Comparison of ENCODE assay signal across 1 cellular context in the genomic region with DNA sequence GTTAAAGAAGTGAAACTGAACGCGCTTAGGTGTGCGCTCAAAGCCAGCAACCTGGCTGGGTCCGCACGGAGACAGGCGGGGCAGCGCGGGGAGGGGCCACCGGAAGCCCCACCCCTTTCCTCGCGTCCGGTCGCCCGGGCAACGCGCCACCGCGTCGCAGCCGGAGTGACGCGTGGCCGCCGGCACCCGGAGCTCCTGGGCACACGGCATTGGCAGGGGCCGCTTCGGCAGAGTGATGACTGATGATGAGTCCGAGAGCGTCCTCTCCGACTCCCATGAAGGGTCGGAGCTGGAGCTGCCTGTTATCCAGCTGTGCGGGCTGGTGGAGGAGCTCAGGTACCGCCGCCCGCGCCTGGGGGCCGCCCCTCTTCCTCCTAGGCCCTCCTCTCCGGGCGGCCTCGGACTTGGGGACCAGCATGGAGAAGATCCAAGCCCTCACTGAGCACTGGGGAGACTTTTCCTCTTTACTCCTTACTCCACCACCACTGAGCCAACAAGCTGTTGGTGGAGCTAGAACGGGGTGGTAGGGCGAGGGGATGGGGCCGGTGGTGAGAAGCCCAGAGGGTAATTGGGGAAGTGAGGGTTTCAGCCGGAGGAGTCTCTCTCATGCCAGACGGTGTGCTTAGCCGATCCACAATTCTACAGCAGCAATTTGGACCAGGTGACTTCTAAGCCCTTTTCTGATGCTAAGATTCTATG.
TF ChIP-seq lines count a peak whose summit lies in the region.

No MANE protein-coding gene starts in this region.

TF ChIP-seq in HepG2, 621 proteins besides CTCF, POLR2A, EP300 and RAD21 (continued from another document and continues in another):
- TF ChIP-seq, protein P1, sequence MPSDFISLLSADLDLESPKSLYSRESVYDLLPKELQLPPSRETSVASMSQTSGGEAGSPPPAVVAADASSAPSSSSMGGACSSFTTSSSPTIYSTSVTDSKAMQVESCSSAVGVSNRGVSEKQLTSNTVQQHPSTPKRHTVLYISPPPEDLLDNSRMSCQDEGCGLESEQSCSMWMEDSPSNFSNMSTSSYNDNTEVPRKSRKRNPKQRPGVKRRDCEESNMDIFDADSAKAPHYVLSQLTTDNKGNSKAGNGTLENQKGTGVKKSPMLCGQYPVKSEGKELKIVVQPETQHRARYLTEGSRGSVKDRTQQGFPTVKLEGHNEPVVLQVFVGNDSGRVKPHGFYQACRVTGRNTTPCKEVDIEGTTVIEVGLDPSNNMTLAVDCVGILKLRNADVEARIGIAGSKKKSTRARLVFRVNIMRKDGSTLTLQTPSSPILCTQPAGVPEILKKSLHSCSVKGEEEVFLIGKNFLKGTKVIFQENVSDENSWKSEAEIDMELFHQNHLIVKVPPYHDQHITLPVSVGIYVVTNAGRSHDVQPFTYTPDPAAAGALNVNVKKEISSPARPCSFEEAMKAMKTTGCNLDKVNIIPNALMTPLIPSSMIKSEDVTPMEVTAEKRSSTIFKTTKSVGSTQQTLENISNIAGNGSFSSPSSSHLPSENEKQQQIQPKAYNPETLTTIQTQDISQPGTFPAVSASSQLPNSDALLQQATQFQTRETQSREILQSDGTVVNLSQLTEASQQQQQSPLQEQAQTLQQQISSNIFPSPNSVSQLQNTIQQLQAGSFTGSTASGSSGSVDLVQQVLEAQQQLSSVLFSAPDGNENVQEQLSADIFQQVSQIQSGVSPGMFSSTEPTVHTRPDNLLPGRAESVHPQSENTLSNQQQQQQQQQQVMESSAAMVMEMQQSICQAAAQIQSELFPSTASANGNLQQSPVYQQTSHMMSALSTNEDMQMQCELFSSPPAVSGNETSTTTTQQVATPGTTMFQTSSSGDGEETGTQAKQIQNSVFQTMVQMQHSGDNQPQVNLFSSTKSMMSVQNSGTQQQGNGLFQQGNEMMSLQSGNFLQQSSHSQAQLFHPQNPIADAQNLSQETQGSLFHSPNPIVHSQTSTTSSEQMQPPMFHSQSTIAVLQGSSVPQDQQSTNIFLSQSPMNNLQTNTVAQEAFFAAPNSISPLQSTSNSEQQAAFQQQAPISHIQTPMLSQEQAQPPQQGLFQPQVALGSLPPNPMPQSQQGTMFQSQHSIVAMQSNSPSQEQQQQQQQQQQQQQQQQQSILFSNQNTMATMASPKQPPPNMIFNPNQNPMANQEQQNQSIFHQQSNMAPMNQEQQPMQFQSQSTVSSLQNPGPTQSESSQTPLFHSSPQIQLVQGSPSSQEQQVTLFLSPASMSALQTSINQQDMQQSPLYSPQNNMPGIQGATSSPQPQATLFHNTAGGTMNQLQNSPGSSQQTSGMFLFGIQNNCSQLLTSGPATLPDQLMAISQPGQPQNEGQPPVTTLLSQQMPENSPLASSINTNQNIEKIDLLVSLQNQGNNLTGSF (CRISPR knock-in tag; IDR thresholded peaks at IDR 0.05): no peak
- TF ChIP-seq ELF3 (CRISPR knock-in tag; IDR thresholded peaks at IDR 0.05): 0 out of 2 replicates have a peak, but pooled peaks have one; percentile 13
- no peak for TF ChIP-seq ARNT (IDR thresholded peaks at IDR 0.05)
- TF ChIP-seq MIER3 (CRISPR knock-in tag; IDR thresholded peaks at IDR 0.05; ENCODE audit: borderline replicate concordance): peak; percentile 64; the same call in 1 of the 2 replicates
- no peak for TF ChIP-seq AKAP8 (CRISPR knock-in tag; IDR thresholded peaks at IDR 0.05)
- TF ChIP-seq ZNF776 (CRISPR knock-in tag; IDR thresholded peaks at IDR 0.05): no peak
- TF ChIP-seq ZNF546 (CRISPR knock-in tag; conservative IDR thresholded peaks at IDR 0.05): no peak
- TF ChIP-seq, protein P2, sequence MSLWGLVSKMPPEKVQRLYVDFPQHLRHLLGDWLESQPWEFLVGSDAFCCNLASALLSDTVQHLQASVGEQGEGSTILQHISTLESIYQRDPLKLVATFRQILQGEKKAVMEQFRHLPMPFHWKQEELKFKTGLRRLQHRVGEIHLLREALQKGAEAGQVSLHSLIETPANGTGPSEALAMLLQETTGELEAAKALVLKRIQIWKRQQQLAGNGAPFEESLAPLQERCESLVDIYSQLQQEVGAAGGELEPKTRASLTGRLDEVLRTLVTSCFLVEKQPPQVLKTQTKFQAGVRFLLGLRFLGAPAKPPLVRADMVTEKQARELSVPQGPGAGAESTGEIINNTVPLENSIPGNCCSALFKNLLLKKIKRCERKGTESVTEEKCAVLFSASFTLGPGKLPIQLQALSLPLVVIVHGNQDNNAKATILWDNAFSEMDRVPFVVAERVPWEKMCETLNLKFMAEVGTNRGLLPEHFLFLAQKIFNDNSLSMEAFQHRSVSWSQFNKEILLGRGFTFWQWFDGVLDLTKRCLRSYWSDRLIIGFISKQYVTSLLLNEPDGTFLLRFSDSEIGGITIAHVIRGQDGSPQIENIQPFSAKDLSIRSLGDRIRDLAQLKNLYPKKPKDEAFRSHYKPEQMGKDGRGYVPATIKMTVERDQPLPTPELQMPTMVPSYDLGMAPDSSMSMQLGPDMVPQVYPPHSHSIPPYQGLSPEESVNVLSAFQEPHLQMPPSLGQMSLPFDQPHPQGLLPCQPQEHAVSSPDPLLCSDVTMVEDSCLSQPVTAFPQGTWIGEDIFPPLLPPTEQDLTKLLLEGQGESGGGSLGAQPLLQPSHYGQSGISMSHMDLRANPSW (CRISPR knock-in tag; IDR thresholded peaks at IDR 0.05; ENCODE audit: borderline replicate concordance): no peak
- TF ChIP-seq BHLHE40 (IDR thresholded peaks at IDR 0.05; ENCODE audit: low read length): no peak
- no peak for TF ChIP-seq ZNF12 (CRISPR knock-in tag; IDR thresholded peaks at IDR 0.05)
- TF ChIP-seq, protein P3, sequence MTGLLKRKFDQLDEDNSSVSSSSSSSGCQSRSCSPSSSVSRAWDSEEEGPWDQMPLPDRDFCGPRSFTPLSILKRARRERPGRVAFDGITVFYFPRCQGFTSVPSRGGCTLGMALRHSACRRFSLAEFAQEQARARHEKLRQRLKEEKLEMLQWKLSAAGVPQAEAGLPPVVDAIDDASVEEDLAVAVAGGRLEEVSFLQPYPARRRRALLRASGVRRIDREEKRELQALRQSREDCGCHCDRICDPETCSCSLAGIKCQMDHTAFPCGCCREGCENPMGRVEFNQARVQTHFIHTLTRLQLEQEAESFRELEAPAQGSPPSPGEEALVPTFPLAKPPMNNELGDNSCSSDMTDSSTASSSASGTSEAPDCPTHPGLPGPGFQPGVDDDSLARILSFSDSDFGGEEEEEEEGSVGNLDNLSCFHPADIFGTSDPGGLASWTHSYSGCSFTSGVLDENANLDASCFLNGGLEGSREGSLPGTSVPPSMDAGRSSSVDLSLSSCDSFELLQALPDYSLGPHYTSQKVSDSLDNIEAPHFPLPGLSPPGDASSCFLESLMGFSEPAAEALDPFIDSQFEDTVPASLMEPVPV (CRISPR knock-in tag; IDR thresholded peaks at IDR 0.05): no peak
- peak; percentile 40; the same call in 1 of the 2 replicates for TF ChIP-seq NFYB (CRISPR knock-in tag; IDR thresholded peaks at IDR 0.05)
- peak; percentile 49; the same call in 1 of the 2 replicates for TF ChIP-seq CCDC6 (CRISPR knock-in tag; IDR thresholded peaks at IDR 0.05)
- 0 out of 2 replicates have a peak, but pooled peaks have one; percentile 44 for TF ChIP-seq ZNF782 (CRISPR knock-in tag; IDR thresholded peaks at IDR 0.05; ENCODE audit: borderline replicate concordance)
- no peak; the same call in 1 of the 2 replicates for TF ChIP-seq ZMYM4 (CRISPR knock-in tag; IDR thresholded peaks at IDR 0.05)
- TF ChIP-seq, protein P4, sequence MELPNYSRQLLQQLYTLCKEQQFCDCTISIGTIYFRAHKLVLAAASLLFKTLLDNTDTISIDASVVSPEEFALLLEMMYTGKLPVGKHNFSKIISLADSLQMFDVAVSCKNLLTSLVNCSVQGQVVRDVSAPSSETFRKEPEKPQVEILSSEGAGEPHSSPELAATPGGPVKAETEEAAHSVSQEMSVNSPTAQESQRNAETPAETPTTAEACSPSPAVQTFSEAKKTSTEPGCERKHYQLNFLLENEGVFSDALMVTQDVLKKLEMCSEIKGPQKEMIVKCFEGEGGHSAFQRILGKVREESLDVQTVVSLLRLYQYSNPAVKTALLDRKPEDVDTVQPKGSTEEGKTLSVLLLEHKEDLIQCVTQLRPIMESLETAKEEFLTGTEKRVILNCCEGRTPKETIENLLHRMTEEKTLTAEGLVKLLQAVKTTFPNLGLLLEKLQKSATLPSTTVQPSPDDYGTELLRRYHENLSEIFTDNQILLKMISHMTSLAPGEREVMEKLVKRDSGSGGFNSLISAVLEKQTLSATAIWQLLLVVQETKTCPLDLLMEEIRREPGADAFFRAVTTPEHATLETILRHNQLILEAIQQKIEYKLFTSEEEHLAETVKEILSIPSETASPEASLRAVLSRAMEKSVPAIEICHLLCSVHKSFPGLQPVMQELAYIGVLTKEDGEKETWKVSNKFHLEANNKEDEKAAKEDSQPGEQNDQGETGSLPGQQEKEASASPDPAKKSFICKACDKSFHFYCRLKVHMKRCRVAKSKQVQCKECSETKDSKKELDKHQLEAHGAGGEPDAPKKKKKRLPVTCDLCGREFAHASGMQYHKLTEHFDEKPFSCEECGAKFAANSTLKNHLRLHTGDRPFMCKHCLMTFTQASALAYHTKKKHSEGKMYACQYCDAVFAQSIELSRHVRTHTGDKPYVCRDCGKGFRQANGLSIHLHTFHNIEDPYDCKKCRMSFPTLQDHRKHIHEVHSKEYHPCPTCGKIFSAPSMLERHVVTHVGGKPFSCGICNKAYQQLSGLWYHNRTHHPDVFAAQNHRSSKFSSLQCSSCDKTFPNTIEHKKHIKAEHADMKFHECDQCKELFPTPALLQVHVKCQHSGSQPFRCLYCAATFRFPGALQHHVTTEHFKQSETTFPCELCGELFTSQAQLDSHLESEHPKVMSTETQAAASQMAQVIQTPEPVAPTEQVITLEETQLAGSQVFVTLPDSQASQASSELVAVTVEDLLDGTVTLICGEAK (IDR thresholded peaks at IDR 0.05): no peak
- TF ChIP-seq, protein P4 (CRISPR knock-in tag; IDR thresholded peaks at IDR 0.05): no peak
- TF ChIP-seq, protein P5, sequence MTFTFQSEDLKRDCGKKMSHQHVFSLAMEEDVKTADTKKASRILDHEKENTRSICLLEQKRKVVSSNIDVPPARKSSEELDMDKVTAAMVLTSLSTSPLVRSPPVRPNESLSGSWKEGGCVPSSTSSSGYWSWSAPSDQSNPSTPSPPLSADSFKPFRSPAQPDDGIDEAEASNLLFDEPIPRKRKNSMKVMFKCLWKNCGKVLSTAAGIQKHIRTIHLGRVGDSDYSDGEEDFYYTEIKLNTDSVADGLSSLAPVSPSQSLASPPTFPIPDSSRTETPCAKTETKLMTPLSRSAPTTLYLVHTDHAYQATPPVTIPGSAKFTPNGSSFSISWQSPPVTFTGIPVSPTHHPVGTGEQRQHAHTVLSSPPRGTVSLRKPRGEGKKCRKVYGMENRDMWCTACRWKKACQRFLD (CRISPR knock-in tag; IDR thresholded peaks at IDR 0.05; ENCODE audit: borderline replicate concordance): no peak
- TF ChIP-seq, protein P6, sequence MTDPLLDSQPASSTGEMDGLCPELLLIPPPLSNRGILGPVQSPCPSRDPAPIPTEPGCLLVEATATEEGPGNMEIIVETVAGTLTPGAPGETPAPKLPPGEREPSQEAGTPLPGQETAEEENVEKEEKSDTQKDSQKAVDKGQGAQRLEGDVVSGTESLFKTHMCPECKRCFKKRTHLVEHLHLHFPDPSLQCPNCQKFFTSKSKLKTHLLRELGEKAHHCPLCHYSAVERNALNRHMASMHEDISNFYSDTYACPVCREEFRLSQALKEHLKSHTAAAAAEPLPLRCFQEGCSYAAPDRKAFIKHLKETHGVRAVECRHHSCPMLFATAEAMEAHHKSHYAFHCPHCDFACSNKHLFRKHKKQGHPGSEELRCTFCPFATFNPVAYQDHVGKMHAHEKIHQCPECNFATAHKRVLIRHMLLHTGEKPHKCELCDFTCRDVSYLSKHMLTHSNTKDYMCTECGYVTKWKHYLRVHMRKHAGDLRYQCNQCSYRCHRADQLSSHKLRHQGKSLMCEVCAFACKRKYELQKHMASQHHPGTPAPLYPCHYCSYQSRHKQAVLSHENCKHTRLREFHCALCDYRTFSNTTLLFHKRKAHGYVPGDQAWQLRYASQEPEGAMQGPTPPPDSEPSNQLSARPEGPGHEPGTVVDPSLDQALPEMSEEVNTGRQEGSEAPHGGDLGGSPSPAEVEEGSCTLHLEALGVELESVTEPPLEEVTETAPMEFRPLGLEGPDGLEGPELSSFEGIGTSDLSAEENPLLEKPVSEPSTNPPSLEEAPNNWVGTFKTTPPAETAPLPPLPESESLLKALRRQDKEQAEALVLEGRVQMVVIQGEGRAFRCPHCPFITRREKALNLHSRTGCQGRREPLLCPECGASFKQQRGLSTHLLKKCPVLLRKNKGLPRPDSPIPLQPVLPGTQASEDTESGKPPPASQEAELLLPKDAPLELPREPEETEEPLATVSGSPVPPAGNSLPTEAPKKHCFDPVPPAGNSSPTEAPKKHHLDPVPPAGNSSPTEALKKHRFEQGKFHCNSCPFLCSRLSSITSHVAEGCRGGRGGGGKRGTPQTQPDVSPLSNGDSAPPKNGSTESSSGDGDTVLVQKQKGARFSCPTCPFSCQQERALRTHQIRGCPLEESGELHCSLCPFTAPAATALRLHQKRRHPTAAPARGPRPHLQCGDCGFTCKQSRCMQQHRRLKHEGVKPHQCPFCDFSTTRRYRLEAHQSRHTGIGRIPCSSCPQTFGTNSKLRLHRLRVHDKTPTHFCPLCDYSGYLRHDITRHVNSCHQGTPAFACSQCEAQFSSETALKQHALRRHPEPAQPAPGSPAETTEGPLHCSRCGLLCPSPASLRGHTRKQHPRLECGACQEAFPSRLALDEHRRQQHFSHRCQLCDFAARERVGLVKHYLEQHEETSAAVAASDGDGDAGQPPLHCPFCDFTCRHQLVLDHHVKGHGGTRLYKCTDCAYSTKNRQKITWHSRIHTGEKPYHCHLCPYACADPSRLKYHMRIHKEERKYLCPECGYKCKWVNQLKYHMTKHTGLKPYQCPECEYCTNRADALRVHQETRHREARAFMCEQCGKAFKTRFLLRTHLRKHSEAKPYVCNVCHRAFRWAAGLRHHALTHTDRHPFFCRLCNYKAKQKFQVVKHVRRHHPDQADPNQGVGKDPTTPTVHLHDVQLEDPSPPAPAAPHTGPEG (CRISPR knock-in tag; IDR thresholded peaks at IDR 0.05): no peak
- TF ChIP-seq SRSF9 (IDR thresholded peaks at IDR 0.05; ENCODE audit: borderline replicate concordance, insufficient read depth, low read depth, low read length, poor library complexity, severe bottlenecking): no peak
- TF ChIP-seq SRY (CRISPR knock-in tag; IDR thresholded peaks at IDR 0.05): peak; percentile 53; the same call in 1 of the 2 replicates
- no peak for TF ChIP-seq PHB2 (IDR thresholded peaks at IDR 0.05; ENCODE audit: partially characterized antibody)
